In genomic region chr22:26568207-26568706, GRCh38 we compare ENCODE assay signal across 13 cellular contexts. TPM values are rescaled to one million over a fixed set of nuclear protein-coding genes. Genes with fewer than 3 reads are reported as not detected.
A peak's percentile ranks its signal among the peaks of the same experiment; 100 is the strongest.
DNase-seq lines count a peak whose midpoint lies in the region; ATAC-seq and TF ChIP-seq lines count a peak whose summit lies in the region.
"Had no signal": no experiment of that assay in that cellular context is flagged by ENCODE, and none has a peak within 500 bp of the region (broad histone marks: within the 10 kb centered on the region; RNA-seq: fewer than 3 reads in every experiment).

No MANE protein-coding gene starts in this region.

- WGBS in suprapubic skin, result 47% methylated on average over 11 of the region's 11 CpGs

- H3K9me3 Mint-ChIP-seq in activated T-helper 17 cell treated with anti-CD3 and anti-CD28 coated beads, Interleukin-2, amount 50 U/mL, for 72 hours, result no peaks in the 10 kb centered on the region

- H3K27ac Mint-ChIP-seq in activated T-helper 17 cell treated with anti-CD3 and anti-CD28 coated beads, Interleukin-2, amount 50 U/mL, for 72 hours, result no peak overlapping the region

- no peak overlapping the region for H3K4me3 Mint-ChIP-seq in activated T-helper 17 cell treated with anti-CD3 and anti-CD28 coated beads, Interleukin-2, amount 50 U/mL, for 72 hours

- H3K9me3 ChIP-seq in suprapubic skin, result no peaks in the 10 kb centered on the region
- H3K9me3 ChIP-seq: HAP-1 had no signal

- no peak overlapping the region for H3K4me3 ChIP-seq in suprapubic skin
- H3K4me3 ChIP-seq: HAP-1 had no signal

- TF ChIP-seq EP300 in suprapubic skin (IDR thresholded peaks at IDR 0.05), result no peak

- H3K27ac ChIP-seq in angular gyrus (ENCODE audit: low read depth, low read length), result peak overlapping the region; percentile 0
- H3K27ac ChIP-seq in suprapubic skin, result peak overlapping the region; percentile 64

- peaks cover 17% of the 10 kb centered on the region for H3K36me3 Mint-ChIP-seq in activated T-helper 17 cell treated with anti-CD3 and anti-CD28 coated beads, Interleukin-2, amount 50 U/mL, for 72 hours (ENCODE audit: low read depth)

- ATAC-seq in activated T-helper 17 cell treated with anti-CD3 and anti-CD28 coated beads, Interleukin-2, amount 50 U/mL, for 72 hours (replicated peaks), result no peak
- ATAC-seq in HG03095 (IDR thresholded peaks at IDR 0.05; ENCODE audit: unreplicated experiment) (no peak), HG02884 (IDR thresholded peaks at IDR 0.05; ENCODE audit: unreplicated experiment) (no peak)

- DNase-seq in NK-92 treated with Interleukin-12 subunit alpha and Interleukin-12 subunit beta, amount 100 ng/mL, for 24 hours (lab: John Stamatoyannopoulos, UW), result peak; percentile 16
- DNase-seq in NK-92 (lab: John Stamatoyannopoulos, UW; ENCODE audit: unreplicated experiment) (no peak), islet precursor cell (peak; percentile 97), suprapubic skin (ENCODE audit: low spot score in 2 of 2) (no peak)
- DNase-seq: activated CD4-positive, CD25-positive, alpha-beta regulatory T cell treated with anti-CD3 and anti-CD28 coated beads, Interleukin-2, amount 50 U/mL, for 72 hours; GF-D8; NCI-H187; Right ventricle myocardium superior had no signal

- H3K4me1 ChIP-seq in suprapubic skin, result peaks cover 42% of the 10 kb centered on the region

- H3K36me3 ChIP-seq in suprapubic skin, result no peaks in the 10 kb centered on the region
- H3K36me3 ChIP-seq: HAP-1 had no signal

- TF ChIP-seq POLR2A in suprapubic skin (IDR thresholded peaks at IDR 0.05), result no peak

- TF ChIP-seq CTCF in suprapubic skin (IDR thresholded peaks at IDR 0.05), result no peak

- no peaks in the 10 kb centered on the region for H3K27me3 Mint-ChIP-seq in activated T-helper 17 cell treated with anti-CD3 and anti-CD28 coated beads, Interleukin-2, amount 50 U/mL, for 72 hours

- no peaks in the 10 kb centered on the region for H3K27me3 ChIP-seq in suprapubic skin

- H3K4me1 Mint-ChIP-seq in activated T-helper 17 cell treated with anti-CD3 and anti-CD28 coated beads, Interleukin-2, amount 50 U/mL, for 72 hours, result peaks cover 20% of the 10 kb centered on the region

RNA-seq across cellular contexts. Expression of gene TPST2, which starts 21.7 kb away (rescaled TPM):
- 10 to 100 TPM; 44.5 to 59.4 (median 51.9) TPM for total RNA-seq in suprapubic skin
- 10 to 100 TPM; 23.2 to 27.5 TPM for total RNA-seq in activated T-helper 17 cell treated with anti-CD3 and anti-CD28 coated beads, Interleukin-2, amount 50 U/mL, for 72 hours

RNA-seq across cellular contexts. Expression of gene CRYBB1, which starts 49.6 kb away (rescaled TPM):
- not detected for total RNA-seq in suprapubic skin
- total RNA-seq in activated T-helper 17 cell treated with anti-CD3 and anti-CD28 coated beads, Interleukin-2, amount 50 U/mL, for 72 hours, result not detected

RNA-seq across cellular contexts. Expression of gene CRYBA4, which starts 53.5 kb away (rescaled TPM):
- total RNA-seq in suprapubic skin, result not detected
- total RNA-seq in activated T-helper 17 cell treated with anti-CD3 and anti-CD28 coated beads, Interleukin-2, amount 50 U/mL, for 72 hours, result 1 to 10 TPM in 1 of 2 donors, not detected in 1; 1.2 TPM
- total RNA-seq: Right ventricle myocardium superior had no signal

RNA-seq across cellular contexts. Expression of gene TFIP11, which starts 56.0 kb away (rescaled TPM):
- 10 to 100 TPM; 35.3 to 46.3 (median 37.5) TPM for total RNA-seq in suprapubic skin
- total RNA-seq in activated T-helper 17 cell treated with anti-CD3 and anti-CD28 coated beads, Interleukin-2, amount 50 U/mL, for 72 hours, result 10 to 100 TPM; 44.8 to 50.4 TPM

Comparison
In these comparisons a context has a peak if more than half of its experiments do, and no peak if none do; other contexts are left out.
1. DNase-seq: peak in NK-92 treated with Interleukin-12 subunit alpha and Interleukin-12 subunit beta, amount 100 ng/mL, for 24 hours (single experiment) and islet precursor cell (single experiment); none in NK-92 (single experiment) and suprapubic skin (0 of 2).